In the genomic region with DNA sequence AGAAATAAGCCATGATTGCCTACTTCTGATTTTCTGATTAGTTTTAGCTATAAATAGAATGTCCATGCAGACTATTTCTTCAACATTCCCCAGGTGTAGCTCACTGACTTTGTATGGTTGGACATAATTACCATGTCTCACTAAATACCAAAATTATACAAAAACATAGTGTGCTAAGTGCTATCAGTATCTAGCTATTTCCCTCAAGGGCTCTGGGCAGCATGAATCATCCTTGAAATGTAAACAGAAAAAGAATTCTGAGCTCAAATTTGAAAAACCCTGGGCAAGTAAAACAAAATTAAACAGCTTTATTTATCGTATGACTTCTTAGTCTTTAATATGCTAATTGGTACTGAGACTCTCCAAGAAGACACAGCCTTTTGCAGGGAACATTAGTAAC, we compare ENCODE assay signal across 14 cellular contexts.
DNase-seq lines count a peak whose midpoint lies in the region; ATAC-seq and TF ChIP-seq lines count a peak whose summit lies in the region.
"Had no signal": no experiment of that assay in that cellular context is flagged by ENCODE, and none has a peak within 500 bp of the region (broad histone marks: within the 10 kb centered on the region; RNA-seq: fewer than 3 reads in every experiment).

No MANE protein-coding gene starts in this region.

- H3K9me3 ChIP-seq in breast epithelium, result no peaks in the 10 kb centered on the region
- no peaks in the 10 kb centered on the region for H3K9me3 ChIP-seq in thoracic aorta
- H3K9me3 ChIP-seq: tibial artery had no signal

- H3K9me3 Mint-ChIP-seq in MCF 10A (ENCODE audit: unreplicated experiment), result no peaks in the 10 kb centered on the region

- no peak overlapping the region for H3K4me3 ChIP-seq in breast epithelium
- no peak overlapping the region for H3K4me3 ChIP-seq in fibroblast of villous mesenchyme (ENCODE audit: low read depth, low read length)
- H3K4me3 ChIP-seq in thoracic aorta, result no peak overlapping the region
- H3K4me3 ChIP-seq: tibial artery had no signal

- no peak for TF ChIP-seq POLR2A in breast epithelium (IDR thresholded peaks at IDR 0.05)

- peaks cover 71% of the 10 kb centered on the region for H3K36me3 Mint-ChIP-seq in MCF 10A (ENCODE audit: insufficient read depth, unreplicated experiment)

- H3K27ac ChIP-seq in breast epithelium, result no peak overlapping the region
- peak overlapping the region in 1 of 2 donors; percentile 8 for H3K27ac ChIP-seq in thoracic aorta
- H3K27ac ChIP-seq: tibial artery had no signal

- intact Hi-C loops in MCF 10A (cut with micrococcal nuclease) (no loop called here), breast epithelium (cut with DNase I; ENCODE audit: low total_unique reads) (no loop called here)

- peaks cover 20% of the 10 kb centered on the region for H3K4me1 Mint-ChIP-seq in MCF 10A (ENCODE audit: insufficient read depth, unreplicated experiment)
- H3K4me1 Mint-ChIP-seq: activated CD4-positive, alpha-beta T cell treated with anti-CD3 and anti-CD28 coated beads for 36 hours; T-helper 17 cell had no signal

- TF ChIP-seq CTCF in MCF 10A (IDR thresholded peaks at IDR 0.05; ENCODE audit: unreplicated experiment) (no peak), breast epithelium (IDR thresholded peaks at IDR 0.05) (no peak), fibroblast of villous mesenchyme (IDR thresholded peaks at IDR 0.05; ENCODE audit: insufficient read depth, low read depth, low read length) (no peak), thoracic aorta (IDR thresholded peaks at IDR 0.05) (no peak)

- H3K27me3 Mint-ChIP-seq in MCF 10A (ENCODE audit: insufficient read depth, unreplicated experiment), result no peaks in the 10 kb centered on the region
- H3K27me3 Mint-ChIP-seq: activated CD4-positive, alpha-beta T cell treated with anti-CD3 and anti-CD28 coated beads for 36 hours; T-helper 17 cell had no signal

- H3K36me3 ChIP-seq in breast epithelium (no peaks in the 10 kb centered on the region), thoracic aorta (peaks cover 34% of the 10 kb centered on the region)

- no TSS peak for BruUV-seq in MCF 10A (replicated peaks; lab: Mats Ljungman, UMichigan)

- no peak overlapping the region for H3K4me3 Mint-ChIP-seq in MCF 10A (ENCODE audit: unreplicated experiment)
- H3K4me3 Mint-ChIP-seq: activated CD4-positive, alpha-beta T cell treated with anti-CD3 and anti-CD28 coated beads for 36 hours; T-helper 17 cell had no signal

- peak overlapping the region; percentile 63 for H3K27ac Mint-ChIP-seq in MCF 10A (ENCODE audit: low read depth, unreplicated experiment)
- H3K27ac Mint-ChIP-seq: activated CD4-positive, alpha-beta T cell treated with anti-CD3 and anti-CD28 coated beads for 36 hours; T-helper 17 cell had no signal

- POLR2A ChIA-PET in MCF 10A (lab: Yijun Ruan, JAX), result no interaction called here

- no peaks in the 10 kb centered on the region for H3K4me1 ChIP-seq in breast epithelium
- H3K4me1 ChIP-seq in thoracic aorta (ENCODE audit: control insufficient read depth in 1 of 2, low read depth in 2 of 2), result peaks cover 0 to 6% of the 10 kb centered on the region in 2 donors

- ATAC-seq in thoracic aorta (ENCODE audit: insufficient number of reproducible peaks, low FRiP score, low read depth) (peak; percentile 45), HG03520 (IDR thresholded peaks at IDR 0.05; ENCODE audit: unreplicated experiment) (no peak), GM19023 (IDR thresholded peaks at IDR 0.05; ENCODE audit: unreplicated experiment) (no peak)
- ATAC-seq: activated CD4-positive, alpha-beta T cell treated with anti-CD3 and anti-CD28 coated beads for 36 hours; T-helper 17 cell had no signal

- DNase-seq in MCF 10A (ENCODE audit: unreplicated experiment), result peak; percentile 20
- no peak for DNase-seq in breast epithelium (ENCODE audit: low spot score in 2 of 2)
- DNase-seq in amniotic epithelial cell (ENCODE audit: low read depth), result peak; percentile 86
- DNase-seq in fibroblast of villous mesenchyme (ENCODE audit: low read depth), result peak; percentile 69
- no peak for DNase-seq in thoracic aorta (ENCODE audit: low spot score)
- DNase-seq in stimulated activated CD4-positive, alpha-beta T cell treated with anti-CD3 and anti-CD28 coated beads, Interleukin-2, amount 100 ng/mL, for 48 hours, result no peak
- DNase-seq: 8988T; activated CD4-positive, alpha-beta T cell treated with anti-CD3 and anti-CD28 coated beads for 36 hours; mesendoderm; NCI-H146; T-helper 17 cell; tibial artery had no signal

- CTCF ChIA-PET in MCF 10A (lab: Yijun Ruan, JAX), result interaction anchor here (0.6 to 1.0 kb wide), 4 partner anchors 16 to 998 kb away, joined by 3 to 4 read pairs (median 4); no protein-coding TSS in a partner anchor

- H3K27me3 ChIP-seq in breast epithelium (no peaks in the 10 kb centered on the region), thoracic aorta (replicated peaks; ENCODE audit: insufficient read depth) (no peaks in the 10 kb centered on the region)
- H3K27me3 ChIP-seq: tibial artery had no signal

Comparison
In these comparisons a context has a peak if more than half of its experiments do, and no peak if none do; other contexts are left out.
1. DNase-seq: peak in MCF 10A (single experiment), amniotic epithelial cell (single experiment) and fibroblast of villous mesenchyme (single experiment); none in breast epithelium (0 of 2), thoracic aorta (single experiment) and stimulated activated CD4-positive, alpha-beta T cell treated with anti-CD3 and anti-CD28 coated beads, Interleukin-2, amount 100 ng/mL, for 48 hours (0 of 2).